Comparison of ENCODE assay signal across 1 cellular context in genomic region chr7:156616269-156617202, GRCh38.
A peak's percentile ranks its signal among the peaks of the same experiment; 100 is the strongest.
TF ChIP-seq lines count a peak whose summit lies in the region.

No MANE protein-coding gene starts in this region.

TF ChIP-seq in HepG2, 621 proteins besides CTCF, POLR2A, EP300 and RAD21 (continued from another document and continues in another):
- TF ChIP-seq RERE (CRISPR knock-in tag; IDR thresholded peaks at IDR 0.05; ENCODE audit: low read depth): 0 out of 2 replicates have a peak, but pooled peaks have one; percentile 11
- no peak for TF ChIP-seq KLF15 (CRISPR knock-in tag; IDR thresholded peaks at IDR 0.05; ENCODE audit: borderline replicate concordance)
- no peak for TF ChIP-seq SRSF9 (IDR thresholded peaks at IDR 0.05; ENCODE audit: borderline replicate concordance, insufficient read depth, low read depth, low read length, poor library complexity, severe bottlenecking)
- peak; percentile 61 for TF ChIP-seq RBM22 (optimal IDR thresholded peaks at IDR 0.05; ENCODE audit: low read length)
- no peak for TF ChIP-seq ZNF609 (CRISPR knock-in tag; IDR thresholded peaks at IDR 0.05; ENCODE audit: borderline replicate concordance)
- TF ChIP-seq MED8 (CRISPR knock-in tag; IDR thresholded peaks at IDR 0.05; ENCODE audit: insufficient replicate concordance): no peak
- TF ChIP-seq ZNF317 (CRISPR knock-in tag; IDR thresholded peaks at IDR 0.05): no peak
- TF ChIP-seq ZBTB37 (CRISPR knock-in tag; IDR thresholded peaks at IDR 0.05): no peak
- no peak for TF ChIP-seq ATAD3A (CRISPR knock-in tag; IDR thresholded peaks at IDR 0.05)
- TF ChIP-seq ZNF468 (CRISPR knock-in tag; IDR thresholded peaks at IDR 0.05): no peak
- peak; percentile 16; the same call in 1 of the 2 replicates for TF ChIP-seq RXRB (CRISPR knock-in tag; IDR thresholded peaks at IDR 0.05; ENCODE audit: borderline replicate concordance)
- TF ChIP-seq ATF7-NPFF (CRISPR knock-in tag; IDR thresholded peaks at IDR 0.05; ENCODE audit: low read depth): 0 out of 2 replicates have a peak, but pooled peaks have one; percentile 8
- peak; percentile 13; the same call in 1 of the 2 replicates for TF ChIP-seq PAXIP1 (CRISPR knock-in tag; conservative IDR thresholded peaks at IDR 0.05)
- TF ChIP-seq MEF2D (CRISPR knock-in tag; IDR thresholded peaks at IDR 0.05): no peak
- TF ChIP-seq NFE2L2 (IDR thresholded peaks at IDR 0.05; ENCODE audit: low read length): no peak
- TF ChIP-seq RBM39 (IDR thresholded peaks at IDR 0.05; ENCODE audit: low read depth, low read length, poor library complexity, severe bottlenecking): no peak
- no peak for TF ChIP-seq ZNF775 (CRISPR knock-in tag; IDR thresholded peaks at IDR 0.05; ENCODE audit: borderline replicate concordance)
- TF ChIP-seq SRY (CRISPR knock-in tag; IDR thresholded peaks at IDR 0.05): peak; percentile 32; the same call in 1 of the 2 replicates
- no peak for TF ChIP-seq ZNF513 (CRISPR knock-in tag; conservative IDR thresholded peaks at IDR 0.05)
- TF ChIP-seq ZNF644 (CRISPR knock-in tag; IDR thresholded peaks at IDR 0.05; ENCODE audit: low read depth): no peak
- TF ChIP-seq SMYD3 (CRISPR knock-in tag; IDR thresholded peaks at IDR 0.05): no peak
- TF ChIP-seq ZNF451 (CRISPR knock-in tag; IDR thresholded peaks at IDR 0.05): no peak
- TF ChIP-seq ZNF407 (CRISPR knock-in tag; IDR thresholded peaks at IDR 0.05; ENCODE audit: not compliant biosample characterization): no peak
- peak; percentile 53; the same call in 1 of the 2 replicates for TF ChIP-seq DMAP1 (CRISPR knock-in tag; IDR thresholded peaks at IDR 0.05)
- peak; percentile 60; the same call in 1 of the 2 replicates for TF ChIP-seq NFKB2 (CRISPR knock-in tag; IDR thresholded peaks at IDR 0.05; ENCODE audit: borderline replicate concordance)
- peak; percentile 85 for TF ChIP-seq PHF8 (CRISPR knock-in tag; IDR thresholded peaks at IDR 0.05)
- TF ChIP-seq SIX4 (CRISPR knock-in tag; IDR thresholded peaks at IDR 0.05): no peak
- no peak for TF ChIP-seq ZNF839 (CRISPR knock-in tag; IDR thresholded peaks at IDR 0.05; ENCODE audit: borderline replicate concordance)
- TF ChIP-seq IKZF1 (IDR thresholded peaks at IDR 0.05): no peak
- 0 out of 3 replicates have a peak, but pooled peaks have one; percentile 20 for TF ChIP-seq MXI1 (IDR thresholded peaks at IDR 0.05; ENCODE audit: borderline replicate concordance, low read depth, low read length)
- TF ChIP-seq SIX1 (CRISPR knock-in tag; IDR thresholded peaks at IDR 0.05; ENCODE audit: borderline replicate concordance): no peak
